In the genomic region with DNA sequence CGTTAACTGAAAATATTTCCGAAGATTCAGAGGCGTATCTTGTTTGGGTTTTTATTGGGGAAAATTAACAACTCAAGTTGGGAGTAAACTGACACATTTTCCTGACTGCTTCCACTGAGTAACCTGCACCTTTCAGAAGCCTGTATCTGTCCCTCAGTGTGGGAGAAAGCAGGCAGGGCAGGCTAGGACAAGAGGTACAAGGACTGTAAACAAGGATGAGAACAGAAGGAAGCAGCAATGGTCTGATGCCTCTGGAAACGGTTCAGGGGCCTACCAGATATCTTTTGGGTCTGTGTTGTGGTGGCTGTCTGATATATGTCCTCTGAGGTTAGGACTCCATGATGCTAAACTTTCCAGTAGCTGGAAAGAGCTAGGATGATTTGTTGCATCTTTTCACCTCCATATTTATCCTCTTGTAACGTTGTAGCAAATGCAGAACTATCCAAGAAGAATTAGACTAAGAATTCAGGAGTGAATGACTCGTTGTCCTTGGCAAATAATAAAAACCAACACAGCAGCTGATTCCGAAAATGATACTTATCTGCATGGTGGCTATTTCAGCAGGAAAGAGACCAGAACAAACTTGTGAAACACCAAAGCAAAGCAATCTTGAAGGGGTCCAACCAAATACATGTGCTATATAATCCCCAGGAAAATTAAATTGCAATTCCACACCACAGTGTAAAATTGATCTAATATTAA, we compare ENCODE assay signal across 23 cellular contexts.
A peak's percentile ranks its signal among the peaks of the same experiment; 100 is the strongest.
DNase-seq lines count a peak whose midpoint lies in the region; ATAC-seq and TF ChIP-seq lines count a peak whose summit lies in the region.
"Had no signal": no experiment of that assay in that cellular context is flagged by ENCODE, and none has a peak within 500 bp of the region (broad histone marks: within the 10 kb centered on the region; RNA-seq: fewer than 3 reads in every experiment).

No MANE protein-coding gene starts in this region.

- no peaks in the 10 kb centered on the region for H3K9me3 ChIP-seq in thymus (ENCODE audit: control insufficient read depth)
- H3K9me3 ChIP-seq: left lung, neutrophil, prostate gland had no signal

- no peaks in the 10 kb centered on the region for H3K36me3 ChIP-seq in thymus (ENCODE audit: control insufficient read depth, insufficient read depth)
- H3K36me3 ChIP-seq: left lung, neutrophil, prostate gland had no signal

- H3K36me3 Mint-ChIP-seq in osteocyte (ENCODE audit: unreplicated experiment): peaks cover 2% of the 10 kb centered on the region
- H3K36me3 Mint-ChIP-seq: activated naive CD4-positive, alpha-beta T cell treated with anti-CD3 and anti-CD28 coated beads, Interleukin-2, amount 10 ng/mL, durations not matched to agents 7 days and 5 days; stimulated activated naive B cell treated with anti-CD40 and anti-IgM and Interleukin-4, amounts not matched to agents 10 μg/mL and 1 μg/mL and 100 μg/mL, for 72 hours had no signal

- peak overlapping the region; percentile 11 for H3K27ac ChIP-seq in thymus (ENCODE audit: low read depth)
- H3K27ac ChIP-seq: 22Rv1, C4-2B, left lung, neutrophil, prostate gland had no signal

- TF ChIP-seq CTCF in fibroblast of mammary gland (conservative IDR thresholded peaks at IDR 0.05; ENCODE audit: control insufficient read depth, insufficient read depth, low read depth, low read length) (no peak), osteocyte (IDR thresholded peaks at IDR 0.05) (no peak)

- no peaks in the 10 kb centered on the region for H3K4me1 ChIP-seq in thymus (ENCODE audit: control insufficient read depth, insufficient read depth, low read length)
- H3K4me1 ChIP-seq: left lung, prostate gland had no signal

- no peak overlapping the region for H3K4me3 Mint-ChIP-seq in osteocyte (ENCODE audit: unreplicated experiment)
- H3K4me3 Mint-ChIP-seq: activated CD4-positive, alpha-beta memory T cell treated with anti-CD3 and anti-CD28 coated beads, Interleukin-2, amount 10 ng/mL, durations not matched to agents 7 days and 5 days; activated naive CD4-positive, alpha-beta T cell treated with anti-CD3 and anti-CD28 coated beads, Interleukin-2, amount 10 ng/mL, durations not matched to agents 7 days and 5 days; activated T-helper 1 cell treated with anti-CD3 and anti-CD28 coated beads, Interleukin-12 subunit alpha, Interleukin-12 subunit beta, Interleukin-2, Interleukin-4 antibody, amounts not matched to agents 30 ng/mL and 10 ng/mL and 1 ng/mL, durations not matched to agents 14 hours and 24 hours and 36 hours; stimulated activated naive B cell treated with anti-CD40 and anti-IgM and Interleukin-4, amounts not matched to agents 10 μg/mL and 1 μg/mL and 100 μg/mL, for 72 hours; T-helper 1 cell treated with Interleukin-12 subunit alpha and Interleukin-12 subunit beta and Interleukin-4 antibody, amounts not matched to agents 30 μg/mL and 1 μg/mL, for 36 hours had no signal

- H3K4me3 ChIP-seq in fibroblast of mammary gland (ENCODE audit: control insufficient read depth, low read depth, low read length) (no peak overlapping the region), thymus (ENCODE audit: low read length) (no peak overlapping the region)
- H3K4me3 ChIP-seq: left lung, prostate gland had no signal

- no peaks in the 10 kb centered on the region for H3K9me3 Mint-ChIP-seq in osteocyte (ENCODE audit: unreplicated experiment)
- H3K9me3 Mint-ChIP-seq: activated CD4-positive, alpha-beta memory T cell treated with anti-CD3 and anti-CD28 coated beads, Interleukin-2, amount 10 ng/mL, durations not matched to agents 7 days and 5 days; activated naive CD4-positive, alpha-beta T cell treated with anti-CD3 and anti-CD28 coated beads, Interleukin-2, amount 10 ng/mL, durations not matched to agents 7 days and 5 days; activated T-helper 1 cell treated with anti-CD3 and anti-CD28 coated beads, Interleukin-12 subunit alpha, Interleukin-12 subunit beta, Interleukin-2, Interleukin-4 antibody, amounts not matched to agents 30 ng/mL and 10 ng/mL and 1 ng/mL, durations not matched to agents 14 hours and 24 hours and 36 hours; stimulated activated naive B cell treated with anti-CD40 and anti-IgM and Interleukin-4, amounts not matched to agents 10 μg/mL and 1 μg/mL and 100 μg/mL, for 72 hours; T-helper 1 cell treated with Interleukin-12 subunit alpha and Interleukin-12 subunit beta and Interleukin-4 antibody, amounts not matched to agents 30 μg/mL and 1 μg/mL, for 36 hours had no signal

- H3K27ac Mint-ChIP-seq in osteocyte (ENCODE audit: unreplicated experiment): peak overlapping the region; percentile 31
- H3K27ac Mint-ChIP-seq: activated CD4-positive, alpha-beta memory T cell treated with anti-CD3 and anti-CD28 coated beads, Interleukin-2, amount 10 ng/mL, durations not matched to agents 7 days and 5 days; activated naive CD4-positive, alpha-beta T cell treated with anti-CD3 and anti-CD28 coated beads, Interleukin-2, amount 10 ng/mL, durations not matched to agents 7 days and 5 days; stimulated activated naive B cell treated with anti-CD40 and anti-IgM and Interleukin-4, amounts not matched to agents 10 μg/mL and 1 μg/mL and 100 μg/mL, for 72 hours; T-helper 1 cell treated with Interleukin-12 subunit alpha and Interleukin-12 subunit beta and Interleukin-4 antibody, amounts not matched to agents 30 μg/mL and 1 μg/mL, for 36 hours had no signal

- H3K27me3 Mint-ChIP-seq in osteocyte (ENCODE audit: unreplicated experiment): no peaks in the 10 kb centered on the region
- H3K27me3 Mint-ChIP-seq: activated naive CD4-positive, alpha-beta T cell treated with anti-CD3 and anti-CD28 coated beads, Interleukin-2, amount 10 ng/mL, durations not matched to agents 7 days and 5 days had no signal

- ATAC-seq in GM21526 (IDR thresholded peaks at IDR 0.05; ENCODE audit: low FRiP score, unreplicated experiment): no peak
- ATAC-seq: stimulated activated naive B cell treated with anti-CD40 and anti-IgM and Interleukin-4, amounts not matched to agents 10 μg/mL and 1 μg/mL and 100 μg/mL, for 72 hours had no signal

- peaks cover 18% of the 10 kb centered on the region for H3K4me1 Mint-ChIP-seq in osteocyte (ENCODE audit: unreplicated experiment)
- H3K4me1 Mint-ChIP-seq: activated naive CD4-positive, alpha-beta T cell treated with anti-CD3 and anti-CD28 coated beads, Interleukin-2, amount 10 ng/mL, durations not matched to agents 7 days and 5 days; stimulated activated naive B cell treated with anti-CD40 and anti-IgM and Interleukin-4, amounts not matched to agents 10 μg/mL and 1 μg/mL and 100 μg/mL, for 72 hours had no signal

- DNase-seq in DMS53 (lab: John Stamatoyannopoulos, UW): peak; percentile 13
- DNase-seq in DMS53 treated with DMSO at 0.1 percent for 48 hours (lab: John Stamatoyannopoulos, UW; ENCODE audit: unreplicated experiment): no peak
- peak; percentile 23 for DNase-seq in fibroblast of mammary gland (ENCODE audit: low read depth)
- no peak for DNase-seq in osteocyte (ENCODE audit: extremely low spot score, unreplicated experiment)
- DNase-seq in NK-92 (lab: John Stamatoyannopoulos, UW; ENCODE audit: unreplicated experiment): no peak
- no peak for DNase-seq in activated effector memory CD4-positive, alpha-beta T cell treated with Interleukin-2 at 50 U/mL for 16 hours
- DNase-seq: activated CD4-positive, alpha-beta memory T cell treated with anti-CD3 and anti-CD28 coated beads, Interleukin-2, amount 10 ng/mL, durations not matched to agents 7 days and 5 days; activated CD8-positive, alpha-beta memory T cell treated with anti-CD3 and anti-CD28 coated beads, Interleukin-2, amount 50 U/mL, for 48 hours; DND-41; GF-D8; left lung; NCI-H1092 treated with DMSO at 0.1 percent for 48 hours; NCI-H1930; stimulated activated naive B cell treated with anti-CD40 and anti-IgM and Interleukin-4, amounts not matched to agents 10 μg/mL and 1 μg/mL and 100 μg/mL, for 72 hours had no signal

- WGBS in thymus: 90% methylated on average over 7 of the region's 7 CpGs

- H3K27me3 ChIP-seq in thymus (ENCODE audit: control insufficient read depth, insufficient read depth): no peaks in the 10 kb centered on the region
- H3K27me3 ChIP-seq: left lung, neutrophil had no signal

Comparison
In these comparisons a context has a peak if more than half of its experiments do, and no peak if none do; other contexts are left out.
1. DNase-seq: peak in DMS53 (single experiment) and fibroblast of mammary gland (single experiment); none in DMS53 treated with DMSO at 0.1 percent for 48 hours (single experiment), osteocyte (single experiment), NK-92 (single experiment) and activated effector memory CD4-positive, alpha-beta T cell treated with Interleukin-2 at 50 U/mL for 16 hours (single experiment).